Comparison of ENCODE assay signal across 7 cellular contexts in the genomic region with DNA sequence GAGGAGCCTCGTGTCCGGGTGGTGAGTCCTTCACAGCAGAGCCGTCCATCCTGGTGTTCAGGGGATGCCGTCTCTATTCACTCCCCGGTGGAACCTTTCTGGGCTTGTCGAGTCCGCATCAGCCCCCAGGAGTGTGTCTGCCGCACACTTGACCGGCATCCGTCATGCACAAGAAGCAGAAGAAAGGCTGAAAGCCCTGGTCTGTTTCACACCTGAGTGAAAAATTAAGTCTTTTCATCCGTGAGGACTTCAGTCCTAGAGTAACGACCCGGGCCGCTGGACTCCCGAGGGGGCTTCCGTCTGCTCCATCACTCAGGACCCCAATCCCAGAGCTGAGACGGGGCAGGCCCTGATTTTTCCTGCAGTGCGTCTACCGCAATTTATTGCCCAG.
DNase-seq lines count a peak whose midpoint lies in the region; ATAC-seq, FAIRE-seq and TF ChIP-seq lines count a peak whose summit lies in the region.
"Not testable (repeated sequence)": the region's sequence is repeated elsewhere in the genome, so short reads cannot be mapped to it uniquely, and the experiment has no call there.

No MANE protein-coding gene starts in this region.

- H3K4me1 ChIP-seq in OCI-LY7 (ENCODE audit: insufficient read depth, low read length, poor library complexity, severe bottlenecking); prostate gland (replicated peaks); tibial artery: not testable (repeated sequence)
- H3K4me1 ChIP-seq in K562 (replicated peaks in 1 of 2; ENCODE audit: control insufficient read depth in 2 of 2, insufficient read depth in 2 of 2, low read length in 2 of 2): peaks cover 0 to 15% of the 10 kb centered on the region in 2 experiments; a peak in 2 of 5 replicates

- peak overlapping the region; percentile 44; the same call in 1 of the 2 replicates for H2AFZ ChIP-seq in OCI-LY7 (ENCODE audit: low read length)
- H2AFZ ChIP-seq in K562 (ENCODE audit: low read depth, low read length): not testable (repeated sequence)

- H4K20me1 ChIP-seq in OCI-LY7 (ENCODE audit: insufficient read depth, low read length); K562 (replicated peaks; ENCODE audit: control insufficient read depth, insufficient read depth, low read length): not testable (repeated sequence)

- H3K9me1 ChIP-seq in K562 (ENCODE audit: control insufficient read depth, insufficient read depth, low read length): not testable (repeated sequence)

- not testable (repeated sequence) for TF ChIP-seq POLR2A in K562 (conservative IDR thresholded peaks at IDR 0.05); prostate gland (IDR thresholded peaks at IDR 0.05)

- POLR2A ChIA-PET in OCI-LY7 (lab: Charles Lee); K562 (lab: Yijun Ruan, JAX): not testable (repeated sequence)

- intact Hi-C loops in OCI-LY7 (cut with micrococcal nuclease; ENCODE audit: unreplicated experiment); K562 (cut with micrococcal nuclease); left ventricle myocardium superior (cut with micrococcal nuclease); prostate gland (cut with DNase I); tibial artery (cut with DNase I; ENCODE audit: low total_unique reads): not testable (repeated sequence)

- not testable (repeated sequence) for FAIRE-seq in K562 (lab: Jason Lieb, UNC)

- CTCF ChIA-PET in OCI-LY7 (lab: Charles Lee; ENCODE audit: unreplicated experiment); K562 (lab: Yijun Ruan, JAX; ENCODE audit: low intra/inter-chr PET ratio): not testable (repeated sequence)

- WGBS in K562 (ENCODE audit: insufficient coverage, low coverage, missing lambda C conversion rate): 40% methylated on average over 12 of the region's 19 CpGs
- WGBS in prostate gland: 67% methylated on average over 10 of the region's 19 CpGs

- not testable (repeated sequence) for H3K79me2 ChIP-seq in OCI-LY7 (ENCODE audit: insufficient read depth, low read depth, low read length); K562 (ENCODE audit: control insufficient read depth, insufficient read depth, low read length)

- ATAC-seq in K562: peak; percentile 19; the same call in 2 of the 3 replicates
- ATAC-seq in left ventricle myocardium superior: not testable (repeated sequence)

- not testable (repeated sequence) for H3K27ac ChIP-seq in OCI-LY7 (ENCODE audit: low read depth, low read length, poor library complexity, severe bottlenecking); K562 (ENCODE audit: extremely low read depth, low read depth, low read length); prostate gland; tibial artery

- BruUV-seq in OCI-LY7 (replicated peaks; lab: Mats Ljungman, UMichigan); K562 (replicated peaks; lab: Mats Ljungman, UMichigan): not testable (repeated sequence)

- H3K36me3 ChIP-seq in OCI-LY7 (ENCODE audit: insufficient read depth, low read length); K562 (ENCODE audit: control insufficient read depth, insufficient read depth, low read length); prostate gland; tibial artery: not testable (repeated sequence)

- H3K4me3 ChIP-seq in OCI-LY7 (ENCODE audit: low read depth, low read length, poor library complexity, severe bottlenecking); K562; prostate gland; tibial artery: not testable (repeated sequence)

- not testable (repeated sequence) for TF ChIP-seq EP300 in K562 (IDR thresholded peaks at IDR 0.05; ENCODE audit: low read length)

- H3K9me2 ChIP-seq in OCI-LY7 (ENCODE audit: insufficient read depth, low read length): not testable (repeated sequence)

- DNase-seq in OCI-LY7 (ENCODE audit: low spot score); K562 (ENCODE audit: extremely low read depth in 1 of 4, low spot score in 3 of 4): not testable (repeated sequence)
- DNase-seq in left ventricle myocardium superior (peak; percentile 5), mesenteric fat pad (ENCODE audit: low spot score) (peak; percentile 51), prostate gland (ENCODE audit: low spot score) (peak; percentile 2), tibial artery (peak; percentile 3 to 41), ureter (ENCODE audit: low spot score) (peak; percentile 3)

- not testable (repeated sequence) for TF ChIP-seq RAD21 in K562 (CRISPR knock-in tag; conservative IDR thresholded peaks at IDR 0.05 in 1 of 2, IDR thresholded peaks at IDR 0.05 in 1 of 2)

- peaks cover 3 to 30% of the 10 kb centered on the region in 2 experiments; a peak in 4 of 5 replicates for H3K27me3 ChIP-seq in K562 (ENCODE audit: control insufficient read depth in 2 of 2, insufficient read depth in 2 of 2, low read length in 2 of 2)
- not testable (repeated sequence) for H3K27me3 ChIP-seq in prostate gland (replicated peaks; ENCODE audit: insufficient read depth)
- peaks cover 0 to 20% of the 10 kb centered on the region in 2 donors for H3K27me3 ChIP-seq in tibial artery

- in situ Hi-C loops in K562 (cut with MboI): not testable (repeated sequence)

- not testable (repeated sequence) for H3K4me2 ChIP-seq in OCI-LY7 (ENCODE audit: low read length); K562 (ENCODE audit: insufficient read depth, low read length)

- H3K9me3 ChIP-seq in OCI-LY7 (ENCODE audit: low read length); K562 (replicated peaks; ENCODE audit: control insufficient read depth, insufficient read depth, low read depth, low read length); prostate gland; tibial artery: not testable (repeated sequence)

- not testable (repeated sequence) for H3K9ac ChIP-seq in K562 (ENCODE audit: insufficient read depth in 1 of 2, low read depth in 2 of 2, low read length in 2 of 2)

- not testable (repeated sequence) for TF ChIP-seq CTCF in OCI-LY7 (conservative IDR thresholded peaks at IDR 0.05; ENCODE audit: low read length); K562 (IDR thresholded peaks at IDR 0.05 in 2 of 3, conservative IDR thresholded peaks at IDR 0.05 in 1 of 3; ENCODE audit: insufficient read depth in 2 of 3, low read depth in 1 of 3, low read length in 3 of 3); prostate gland (IDR thresholded peaks at IDR 0.05); tibial artery (IDR thresholded peaks at IDR 0.05)
